In genomic region chr5:55172937-55173695, GRCh38 we compare ENCODE assay signal across 8 cellular contexts. TPM values are rescaled to one million over a fixed set of nuclear protein-coding genes. Genes with fewer than 3 reads are reported as not detected.
DNase-seq lines count a peak whose midpoint lies in the region; ATAC-seq and TF ChIP-seq lines count a peak whose summit lies in the region.

CDC20B (minus strand) TSS chr5:55173177; CDS start chr5:55173000, 177 bp downstream.

- 1% methylated on average over 28 to 63 of the region's 69 CpGs for WGBS in testis, 2 donors

- peak within 1 kb of the TSS; percentile 29 to 59 for H3K4me3 ChIP-seq in testis

- DNase-seq in Daoy (ENCODE audit: low read depth) (peak; percentile 88), KBM-7 (peak; percentile 67), activated gamma-delta T cell (lab: John Stamatoyannopoulos, UW) (peak; percentile 77), germinal center (ENCODE audit: low spot score) (peak; percentile 92), osteocyte (ENCODE audit: extremely low spot score, unreplicated experiment) (peak; percentile 87), testis (peak; percentile 85)

- H3K36me3 Mint-ChIP-seq in osteocyte (ENCODE audit: unreplicated experiment) = no peaks in the 10 kb centered on the region

- TF ChIP-seq POLR2A in Raji (IDR thresholded peaks at IDR 0.05; ENCODE audit: insufficient read depth, low read depth, low read length) (peak; percentile 43; the same call in 1 of the 2 replicates), testis (IDR thresholded peaks at IDR 0.05) (no peak)

- peak within 1 kb of the TSS; percentile 40 for H3K27ac Mint-ChIP-seq in osteocyte (ENCODE audit: unreplicated experiment)

- H3K4me1 Mint-ChIP-seq in osteocyte (ENCODE audit: unreplicated experiment) = peaks cover 26% of the 10 kb centered on the region

- peak within 1 kb of the TSS; percentile 79 for H3K4me3 Mint-ChIP-seq in osteocyte (ENCODE audit: unreplicated experiment)

- peak; percentile 93 for ATAC-seq in GM21825 (IDR thresholded peaks at IDR 0.05; ENCODE audit: unreplicated experiment)

- H3K4me1 ChIP-seq in testis = peaks cover 7% of the 10 kb centered on the region

- no peaks in the 10 kb centered on the region for H3K27me3 ChIP-seq in testis

- in situ Hi-C loops in KBM-7 (cut with MboI; ENCODE audit: low pct_unique_long_range_greater_than_20kb, low sequenced_read_pairs) = no loop called here

- H3K9me3 Mint-ChIP-seq in osteocyte (ENCODE audit: unreplicated experiment) = no peaks in the 10 kb centered on the region

- H3K9me3 ChIP-seq in testis = no peaks in the 10 kb centered on the region

- peaks cover 58% of the 10 kb centered on the region for H3K27me3 Mint-ChIP-seq in osteocyte (ENCODE audit: unreplicated experiment)

- intact Hi-C loops in testis (cut with DNase I; ENCODE audit: low total_unique reads) = no loop called here

- no peak for TF ChIP-seq CTCF in osteocyte (IDR thresholded peaks at IDR 0.05)
- TF ChIP-seq CTCF in testis (IDR thresholded peaks at IDR 0.05) = no peak

- H3K27ac ChIP-seq in testis = no peak within 1 kb of the TSS

- no peaks in the 10 kb centered on the region for H3K36me3 ChIP-seq in testis (ENCODE audit: low read depth, missing control alignments)

RNA-seq across cellular contexts. Expression of gene CDC20B, which starts in this region (rescaled TPM):
- not detected in 2 replicates for total RNA-seq in Daoy (2014; rRNA removed; shearing (Covaris generic))
- total RNA-seq in osteocyte = not detected in 2 replicates
- 10 to 100 TPM in 1 of 2 donors, 1 to 10 TPM in 1; 4.8 to 15.6 TPM for total RNA-seq in testis
- 2.8 TPM for polyA plus RNA-seq in testis (ENCODE audit: insufficient read depth, low read depth, low replicate concordance)

Comparison
In these comparisons a context has a peak if more than half of its experiments do, and no peak if none do; other contexts are left out.
1. Peak in DNase-seq in Daoy; RNA of the gene not detected or under 1 TPM.
2. Peak in DNase-seq in osteocyte; RNA of the gene not detected or under 1 TPM.